8 cellular contexts compared by ENCODE assay signal in genomic region chr2:85886585-85886984, GRCh38.
DNase-seq lines count a peak whose midpoint lies in the region; ATAC-seq and TF ChIP-seq lines count a peak whose summit lies in the region.

No MANE protein-coding gene starts in this region.

- no peak for ATAC-seq in stimulated activated naive B cell treated with anti-CD40 and anti-IgM and Interleukin-4, amounts not matched to agents 10 μg/mL and 1 μg/mL and 100 μg/mL, for 72 hours (replicated peaks)
- ATAC-seq in HG02973 (IDR thresholded peaks at IDR 0.05; ENCODE audit: unreplicated experiment): no peak

- DNase-seq in HFF-Myc (ENCODE audit: extremely low read depth, low read depth) (peak; percentile 92), NCI-H1436 (lab: John Stamatoyannopoulos, UW) (no peak), NCI-H446 treated with DMSO at 0.1 percent for 48 hours (lab: John Stamatoyannopoulos, UW) (no peak)
- DNase-seq in activated CD4-positive, alpha-beta T cell treated with anti-CD3 and anti-CD28 coated beads for 4 hours: peak; percentile 69 to 71
- peak; percentile 13 for DNase-seq in stimulated activated naive B cell treated with anti-CD40 and anti-IgM and Interleukin-4, amounts not matched to agents 10 μg/mL and 1 μg/mL and 100 μg/mL, for 72 hours

- peaks cover 42 to 55% of the 10 kb centered on the region in 2 donors for H3K36me3 Mint-ChIP-seq in stimulated activated naive B cell treated with anti-CD40 and anti-IgM and Interleukin-4, amounts not matched to agents 10 μg/mL and 1 μg/mL and 100 μg/mL, for 72 hours

- H3K4me1 Mint-ChIP-seq in stimulated activated naive B cell treated with anti-CD40 and anti-IgM and Interleukin-4, amounts not matched to agents 10 μg/mL and 1 μg/mL and 100 μg/mL, for 72 hours: peaks cover 49 to 78% of the 10 kb centered on the region in 2 donors

- peaks cover 3 to 13% of the 10 kb centered on the region in 2 donors for H3K9me3 Mint-ChIP-seq in stimulated activated naive B cell treated with anti-CD40 and anti-IgM and Interleukin-4, amounts not matched to agents 10 μg/mL and 1 μg/mL and 100 μg/mL, for 72 hours

- no peaks in the 10 kb centered on the region for H3K9me3 ChIP-seq in muscle layer of duodenum (ENCODE audit: control insufficient read depth in 1 of 2, low read length in 2 of 2)

- no peaks in the 10 kb centered on the region for H3K27me3 Mint-ChIP-seq in stimulated activated naive B cell treated with anti-CD40 and anti-IgM and Interleukin-4, amounts not matched to agents 10 μg/mL and 1 μg/mL and 100 μg/mL, for 72 hours

- H3K4me3 ChIP-seq in HFF-Myc (replicated peaks; ENCODE audit: low read depth, low read length) (peak overlapping the region; percentile 67), muscle layer of duodenum (ENCODE audit: low read depth in 1 of 2, low read length in 2 of 2) (peak overlapping the region; percentile 79 to 81)

- TF ChIP-seq CTCF in HFF-Myc (IDR thresholded peaks at IDR 0.05; ENCODE audit: low read depth, low read length, missing control alignments): no peak

- H3K36me3 ChIP-seq in muscle layer of duodenum (ENCODE audit: control insufficient read depth in 1 of 2, insufficient read depth in 2 of 2, low read length in 2 of 2): no peaks in the 10 kb centered on the region

- H3K27me3 ChIP-seq in muscle layer of duodenum (ENCODE audit: low read depth, low read length): no peaks in the 10 kb centered on the region

- H3K27ac Mint-ChIP-seq in stimulated activated naive B cell treated with anti-CD40 and anti-IgM and Interleukin-4, amounts not matched to agents 10 μg/mL and 1 μg/mL and 100 μg/mL, for 72 hours: peak overlapping the region; percentile 99

- peak overlapping the region; percentile 97 for H3K27ac ChIP-seq in cingulate gyrus (ENCODE audit: low read depth, low read length)
- peak overlapping the region; percentile 73 for H3K27ac ChIP-seq in muscle layer of duodenum (ENCODE audit: low read length)

- H3K4me1 ChIP-seq in muscle layer of duodenum (ENCODE audit: control insufficient read depth in 1 of 2, insufficient read depth in 2 of 2, low read length in 2 of 2): peaks cover 0 to 24% of the 10 kb centered on the region in 2 donors

- peak overlapping the region; percentile 91 to 93 for H3K4me3 Mint-ChIP-seq in stimulated activated naive B cell treated with anti-CD40 and anti-IgM and Interleukin-4, amounts not matched to agents 10 μg/mL and 1 μg/mL and 100 μg/mL, for 72 hours

Comparison
In these comparisons a context has a peak if more than half of its experiments do, and no peak if none do; other contexts are left out.
1. DNase-seq: peak in HFF-Myc (single experiment), activated CD4-positive, alpha-beta T cell treated with anti-CD3 and anti-CD28 coated beads for 4 hours (2 of 2) and stimulated activated naive B cell treated with anti-CD40 and anti-IgM and Interleukin-4, amounts not matched to agents 10 μg/mL and 1 μg/mL and 100 μg/mL, for 72 hours (single experiment); none in NCI-H1436 (single experiment) and NCI-H446 treated with DMSO at 0.1 percent for 48 hours (single experiment).